Comparison of ENCODE assay signal across 10 cellular contexts in the genomic region with DNA sequence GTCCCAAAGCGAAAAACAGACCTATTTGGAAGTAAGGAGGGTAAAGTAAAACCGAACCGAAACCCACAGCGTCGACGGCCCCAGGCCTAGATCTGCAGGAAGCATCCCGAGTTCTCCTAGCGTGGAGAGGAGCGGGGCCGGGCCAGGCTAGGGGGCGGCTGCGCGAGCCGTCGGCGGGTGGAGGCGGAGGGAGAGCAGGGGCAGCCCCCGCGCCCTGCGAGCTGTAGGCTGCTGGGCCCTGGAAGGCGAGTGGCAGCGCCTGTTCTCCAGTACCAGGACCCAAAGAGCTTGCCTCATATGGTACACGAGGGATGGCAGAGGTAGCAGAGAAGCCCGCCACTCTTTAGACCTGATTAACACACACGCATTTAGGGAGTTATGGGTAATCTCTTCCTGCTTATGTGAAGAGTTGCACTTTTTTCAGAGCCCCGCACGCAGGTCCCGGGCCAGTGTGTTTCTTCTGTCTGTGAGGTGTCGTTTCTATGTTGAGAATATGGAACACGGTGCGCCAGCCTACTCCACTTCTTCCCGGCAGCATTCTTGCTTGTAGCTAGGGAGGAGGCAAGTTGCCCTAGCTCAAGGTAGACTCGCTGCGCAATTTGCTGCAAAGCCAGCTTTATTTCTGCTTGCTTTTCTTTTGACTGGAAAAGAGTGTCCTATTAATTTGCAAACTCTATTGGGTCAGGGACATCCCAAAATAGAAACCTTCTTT.
DNase-seq lines count a peak whose midpoint lies in the region; ATAC-seq, FAIRE-seq and TF ChIP-seq lines count a peak whose summit lies in the region.
"Had no signal": no experiment of that assay in that cellular context is flagged by ENCODE, and none has a peak within 500 bp of the region (broad histone marks: within the 10 kb centered on the region; RNA-seq: fewer than 3 reads in every experiment).

No MANE protein-coding gene starts in this region.

- peak overlapping the region; percentile 60 for H2AFZ ChIP-seq in keratinocyte (ENCODE audit: control insufficient read depth, low read length)

- TF ChIP-seq POLR2A in testis (IDR thresholded peaks at IDR 0.05) (no peak), transverse colon (IDR thresholded peaks at IDR 0.05) (no peak)

- no peaks in the 10 kb centered on the region for H3K9me1 ChIP-seq in keratinocyte (ENCODE audit: control insufficient read depth, extremely low read depth, insufficient read depth, low read length)

- H3K4me1 ChIP-seq in adipocyte (ENCODE audit: control insufficient read depth, insufficient read depth, low read length): no peaks in the 10 kb centered on the region
- H3K4me1 ChIP-seq in keratinocyte (ENCODE audit: control insufficient read depth, extremely low read depth, insufficient read depth, low read length): no peaks in the 10 kb centered on the region
- H3K4me1 ChIP-seq in testis: peaks cover 10% of the 10 kb centered on the region
- H3K4me1 ChIP-seq in transverse colon: peaks cover 0 to 10% (median 7%) of the 10 kb centered on the region in 4 donors
- H3K4me1 ChIP-seq: BE2C had no signal

- in situ Hi-C loops in transverse colon (cut with MboI; ENCODE audit: low pct_ligation_motif_present in 1 of 4, low pct_unique_long_range_greater_than_20kb in 1 of 4, low sequenced_read_pairs in 3 of 4): no loop called here

- no peak overlapping the region for H3K9ac ChIP-seq in adipocyte (ENCODE audit: low read length)
- no peak overlapping the region for H3K9ac ChIP-seq in keratinocyte (ENCODE audit: control insufficient read depth, extremely low read depth, insufficient read depth, low read length)

- peak; percentile 23 to 33 for ATAC-seq in activated T-cell treated with anti-CD3 and anti-CD28 coated beads, Interleukin-2, amount 50 U/mL, for 72 hours (replicated peaks in 1 of 2)

- H3K36me3 ChIP-seq in adipocyte (ENCODE audit: control insufficient read depth, insufficient read depth, low read length, severe bottlenecking) (no peaks in the 10 kb centered on the region), keratinocyte (ENCODE audit: control insufficient read depth in 2 of 2, extremely low read depth in 1 of 2, insufficient read depth in 2 of 2, low read length in 2 of 2) (no peaks in the 10 kb centered on the region), testis (ENCODE audit: low read depth, missing control alignments) (no peaks in the 10 kb centered on the region), transverse colon (no peaks in the 10 kb centered on the region)
- H3K36me3 ChIP-seq: BE2C had no signal

- H3K4me3 ChIP-seq in adipocyte (ENCODE audit: low read length) (peak overlapping the region; percentile 74), keratinocyte (ENCODE audit: control insufficient read depth in 2 of 3, extremely low read depth in 1 of 3, insufficient read depth in 2 of 3, low read depth in 1 of 3, low read length in 3 of 3) (peak overlapping the region in 1 of 3 experiments; percentile 34), testis (peak overlapping the region; percentile 56 to 70), transverse colon (peak overlapping the region in 2 of 4 donors; percentile 19 to 45)

- H3K36me3 Mint-ChIP-seq in activated T-cell treated with anti-CD3 and anti-CD28 coated beads, Interleukin-2, amount 50 U/mL, for 72 hours (ENCODE audit: insufficient read depth in 2 of 2): peaks cover 0 to 2% of the 10 kb centered on the region in 2 donors

- intact Hi-C loops in testis (cut with DNase I; ENCODE audit: low total_unique reads): no loop called here
- intact Hi-C loops in transverse colon (cut with DNase I; ENCODE audit: low total_unique reads): no loop called here

- H4K20me1 ChIP-seq in keratinocyte (ENCODE audit: control insufficient read depth, extremely low read depth, insufficient read depth, low read length): no peaks in the 10 kb centered on the region

- no peak for TF ChIP-seq EP300 in transverse colon (IDR thresholded peaks at IDR 0.05; ENCODE audit: low read depth)

- dilution Hi-C loops in keratinocyte (cut with MboI; ENCODE audit: extremely low pct_ligation_motif_present, low sequenced_read_pairs): no loop called here

- 32 to 36% methylated on average over 25 to 34 of the region's 34 CpGs for WGBS in testis, 2 donors
- WGBS in transverse colon (ENCODE audit: low coverage in 1 of 2), 2 donors: 20 to 65% methylated on average over 1 to 34 of the region's 34 CpGs

- TF ChIP-seq CTCF in keratinocyte (optimal IDR thresholded peaks at IDR 0.05 in 1 of 3, IDR thresholded peaks at IDR 0.05 in 1 of 3, conservative IDR thresholded peaks at IDR 0.05 in 1 of 3; ENCODE audit: extremely low read depth in 1 of 3, insufficient read depth in 2 of 3, low read length in 3 of 3) (no peak), testis (IDR thresholded peaks at IDR 0.05) (no peak), transverse colon (IDR thresholded peaks at IDR 0.05) (no peak)

- H3K27me3 ChIP-seq in adipocyte (replicated peaks; ENCODE audit: control insufficient read depth, insufficient read depth, low read length) (no peaks in the 10 kb centered on the region), keratinocyte (ENCODE audit: control insufficient read depth, extremely low read depth, insufficient read depth, low read length) (peaks cover 17% of the 10 kb centered on the region), testis (no peaks in the 10 kb centered on the region), transverse colon (peaks cover 6% of the 10 kb centered on the region)
- H3K27me3 ChIP-seq: BE2C had no signal

- FAIRE-seq in keratinocyte (lab: Jason Lieb, UNC): no peak

- H3K79me2 ChIP-seq in keratinocyte (ENCODE audit: control insufficient read depth, insufficient read depth, low read length): no peaks in the 10 kb centered on the region

- H3K27ac Mint-ChIP-seq in activated T-cell treated with anti-CD3 and anti-CD28 coated beads, Interleukin-2, amount 50 U/mL, for 72 hours: no peak overlapping the region

- H3K27ac ChIP-seq in keratinocyte (ENCODE audit: control insufficient read depth, insufficient read depth, low read length) (no peak overlapping the region), testis (peak overlapping the region; percentile 61 to 83), transverse colon (no peak overlapping the region)

- H3K9me3 Mint-ChIP-seq in activated T-cell treated with anti-CD3 and anti-CD28 coated beads, Interleukin-2, amount 50 U/mL, for 72 hours: no peaks in the 10 kb centered on the region

- peak overlapping the region; percentile 46 to 48 for H3K4me3 Mint-ChIP-seq in activated T-cell treated with anti-CD3 and anti-CD28 coated beads, Interleukin-2, amount 50 U/mL, for 72 hours

- H3K9me3 ChIP-seq in adipocyte (ENCODE audit: control insufficient read depth, low read length) (no peaks in the 10 kb centered on the region), keratinocyte (ENCODE audit: control insufficient read depth, low read depth, low read length) (no peaks in the 10 kb centered on the region), testis (no peaks in the 10 kb centered on the region), transverse colon (no peaks in the 10 kb centered on the region)

- H3K4me1 Mint-ChIP-seq in activated T-cell treated with anti-CD3 and anti-CD28 coated beads, Interleukin-2, amount 50 U/mL, for 72 hours (ENCODE audit: low read depth): no peaks in the 10 kb centered on the region

- peak overlapping the region; percentile 55 for H3K4me2 ChIP-seq in keratinocyte (ENCODE audit: control insufficient read depth, extremely low read depth, insufficient read depth, low read depth, low read length)

- peaks cover 42% of the 10 kb centered on the region for H3K27me3 Mint-ChIP-seq in activated T-cell treated with anti-CD3 and anti-CD28 coated beads, Interleukin-2, amount 50 U/mL, for 72 hours (ENCODE audit: low read depth)

- DNase-seq in activated T-cell treated with anti-CD3 and anti-CD28 coated beads, Interleukin-2, amount 50 U/mL, for 72 hours: no peak
- DNase-seq in activated T-cell treated with anti-CD3 and anti-CD28 coated beads, Interleukin-2, amount 50 U/mL, for 48 hours: no peak
- DNase-seq in adipocyte (ENCODE audit: low read depth) (no peak), keratinocyte (ENCODE audit: low read depth, low spot score) (no peak), testis (peak; percentile 36), cerebellum (ENCODE audit: low spot score) (no peak), transverse colon (no peak), SKM-1 (lab: John Stamatoyannopoulos, UW; ENCODE audit: unreplicated experiment) (no peak)
- DNase-seq: MV-4-11 had no signal

Comparison
In these comparisons a context has a peak if more than half of its experiments do, and no peak if none do; other contexts are left out.
1. H3K27ac ChIP-seq: peak in testis (2 of 2); none in keratinocyte (single experiment) and transverse colon (0 of 4).